1 cellular context compared by ENCODE assay signal in genomic region chr9:33288828-33289483, GRCh38.
TF ChIP-seq lines count a peak whose summit lies in the region.

No MANE protein-coding gene starts in this region.

TF ChIP-seq in HCT116, 20 proteins besides CTCF, POLR2A, EP300 and RAD21 (continued from another document):
- TF ChIP-seq POLR2AphosphoS5 (IDR thresholded peaks at IDR 0.05; ENCODE audit: low read depth, low read length) (no peak), EZH2 (IDR thresholded peaks at IDR 0.05) (no peak), ELF1 (IDR thresholded peaks at IDR 0.05; ENCODE audit: borderline replicate concordance, low read depth) (no peak), MAX (IDR thresholded peaks at IDR 0.05) (no peak), TCF7L2 (IDR thresholded peaks at IDR 0.05; ENCODE audit: borderline replicate concordance, extremely low read depth, insufficient read depth, insufficient read length) (no peak), JUND (IDR thresholded peaks at IDR 0.05) (no peak), ATF3 (IDR thresholded peaks at IDR 0.05) (no peak), CBX3 (IDR thresholded peaks at IDR 0.05; ENCODE audit: low read depth) (no peak), SP1 (IDR thresholded peaks at IDR 0.05; ENCODE audit: low read depth) (no peak), EGR1 (IDR thresholded peaks at IDR 0.05; ENCODE audit: low read depth) (no peak)
